1 cellular context compared by ENCODE assay signal in the genomic region with DNA sequence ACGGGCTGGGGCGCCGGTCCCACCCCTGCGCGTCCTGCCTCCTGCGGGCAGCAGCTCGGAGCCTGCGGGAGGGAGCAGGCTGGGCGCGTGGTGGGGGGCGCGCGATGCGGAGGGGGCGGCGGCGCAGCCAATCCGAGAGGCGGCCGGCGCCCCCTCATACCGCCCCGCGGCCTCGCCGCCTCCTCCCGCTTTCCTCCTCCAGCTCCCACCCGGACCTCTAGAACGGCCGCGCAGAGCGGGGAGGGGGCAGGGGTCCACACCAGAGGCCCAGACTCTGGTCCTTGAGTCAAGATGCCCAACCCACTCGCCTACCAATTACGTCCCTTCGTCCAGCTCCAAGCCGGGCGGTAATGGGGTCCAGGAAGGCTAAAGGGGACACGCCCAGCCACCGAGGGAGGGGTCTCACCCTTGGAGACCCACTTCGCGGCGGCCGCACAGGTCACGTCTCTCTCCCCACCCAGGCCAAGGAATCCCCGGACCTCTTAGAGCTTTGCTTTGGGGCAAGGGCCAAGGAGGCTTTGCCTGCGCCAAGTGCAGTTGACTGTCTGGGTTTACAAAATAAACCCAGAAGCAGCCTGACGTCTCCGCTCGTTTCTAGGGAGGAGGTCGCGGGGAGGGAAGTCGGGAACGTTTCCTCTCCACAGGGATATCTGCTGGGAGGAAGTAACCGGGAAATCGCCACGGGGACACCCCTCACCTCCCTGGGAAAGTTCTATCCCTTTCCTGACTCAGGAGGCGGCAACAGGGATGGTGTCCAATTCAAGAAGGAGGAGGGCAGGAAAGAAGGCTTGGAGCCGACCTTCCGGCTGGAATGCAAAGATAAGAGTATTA.
TF ChIP-seq lines count a peak whose summit lies in the region.

A gene with protein sequence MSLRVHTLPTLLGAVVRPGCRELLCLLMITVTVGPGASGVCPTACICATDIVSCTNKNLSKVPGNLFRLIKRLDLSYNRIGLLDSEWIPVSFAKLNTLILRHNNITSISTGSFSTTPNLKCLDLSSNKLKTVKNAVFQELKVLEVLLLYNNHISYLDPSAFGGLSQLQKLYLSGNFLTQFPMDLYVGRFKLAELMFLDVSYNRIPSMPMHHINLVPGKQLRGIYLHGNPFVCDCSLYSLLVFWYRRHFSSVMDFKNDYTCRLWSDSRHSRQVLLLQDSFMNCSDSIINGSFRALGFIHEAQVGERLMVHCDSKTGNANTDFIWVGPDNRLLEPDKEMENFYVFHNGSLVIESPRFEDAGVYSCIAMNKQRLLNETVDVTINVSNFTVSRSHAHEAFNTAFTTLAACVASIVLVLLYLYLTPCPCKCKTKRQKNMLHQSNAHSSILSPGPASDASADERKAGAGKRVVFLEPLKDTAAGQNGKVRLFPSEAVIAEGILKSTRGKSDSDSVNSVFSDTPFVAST (minus strand): TSS at position 66 of the 831 bp plus-strand sequence. CDS start 957 bp downstream, outside the sequence.

TF ChIP-seq in HEK293, 187 proteins besides CTCF, POLR2A, EP300 and RAD21 (continued from another document and continues in another):
- TF ChIP-seq, protein P1, sequence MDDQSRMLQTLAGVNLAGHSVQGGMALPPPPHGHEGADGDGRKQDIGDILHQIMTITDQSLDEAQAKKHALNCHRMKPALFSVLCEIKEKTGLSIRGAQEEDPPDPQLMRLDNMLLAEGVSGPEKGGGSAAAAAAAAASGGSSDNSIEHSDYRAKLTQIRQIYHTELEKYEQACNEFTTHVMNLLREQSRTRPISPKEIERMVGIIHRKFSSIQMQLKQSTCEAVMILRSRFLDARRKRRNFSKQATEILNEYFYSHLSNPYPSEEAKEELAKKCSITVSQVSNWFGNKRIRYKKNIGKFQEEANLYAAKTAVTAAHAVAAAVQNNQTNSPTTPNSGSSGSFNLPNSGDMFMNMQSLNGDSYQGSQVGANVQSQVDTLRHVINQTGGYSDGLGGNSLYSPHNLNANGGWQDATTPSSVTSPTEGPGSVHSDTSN (CRISPR knock-in tag; IDR thresholded peaks at IDR 0.05): no peak
- TF ChIP-seq ZNF211 (tag by site-specific recombination; IDR thresholded peaks at IDR 0.05; ENCODE audit: low read depth) (no peak), ZNF248 (tag by site-specific recombination; IDR thresholded peaks at IDR 0.05) (no peak), ZNF274 (IDR thresholded peaks at IDR 0.05; ENCODE audit: low read length) (no peak), ZNF274 (tag by site-specific recombination; IDR thresholded peaks at IDR 0.05; ENCODE audit: borderline replicate concordance) (no peak), ZSCAN16 (tag by site-specific recombination; IDR thresholded peaks at IDR 0.05) (no peak), HOXA7 (CRISPR knock-in tag; IDR thresholded peaks at IDR 0.05; ENCODE audit: borderline replicate concordance) (no peak), ZNF701 (tag by site-specific recombination; IDR thresholded peaks at IDR 0.05) (no peak), ZNF223 (tag by site-specific recombination; IDR thresholded peaks at IDR 0.05) (peak; percentile 82), ZSCAN30 (tag by site-specific recombination; IDR thresholded peaks at IDR 0.05) (no peak), ZNF677 (tag by site-specific recombination; IDR thresholded peaks at IDR 0.05) (no peak), ZNF37A (tag by site-specific recombination; IDR thresholded peaks at IDR 0.05) (no peak), ZNF2 (tag by site-specific recombination; IDR thresholded peaks at IDR 0.05) (no peak), ZNF133 (tag by site-specific recombination; IDR thresholded peaks at IDR 0.05) (no peak), ZNF624 (tag by site-specific recombination; IDR thresholded peaks at IDR 0.05) (no peak), ZNF600 (tag by site-specific recombination; IDR thresholded peaks at IDR 0.05) (no peak), ZNF707 (tag by site-specific recombination; IDR thresholded peaks at IDR 0.05) (no peak), ZNF558 (tag by site-specific recombination; IDR thresholded peaks at IDR 0.05) (no peak), ZNF747 (tag by site-specific recombination; IDR thresholded peaks at IDR 0.05) (no peak), ZNF571 (tag by site-specific recombination; IDR thresholded peaks at IDR 0.05) (no peak), ZBTB17 (tag by site-specific recombination; IDR thresholded peaks at IDR 0.05) (no peak), ZNF792 (tag by site-specific recombination; IDR thresholded peaks at IDR 0.05) (no peak), ZSCAN23 (tag by site-specific recombination; IDR thresholded peaks at IDR 0.05) (no peak), ZBTB8A (tag by site-specific recombination; IDR thresholded peaks at IDR 0.05) (peak; percentile 48), ZNF121 (tag by site-specific recombination; IDR thresholded peaks at IDR 0.05) (no peak), KLF7 (tag by site-specific recombination; IDR thresholded peaks at IDR 0.05; ENCODE audit: borderline replicate concordance) (peak; percentile 38; the same call in 1 of the 2 replicates), ZBTB21 (tag by site-specific recombination; IDR thresholded peaks at IDR 0.05) (no peak), ZNF140 (tag by site-specific recombination; IDR thresholded peaks at IDR 0.05) (no peak), ZNF521 (tag by site-specific recombination; IDR thresholded peaks at IDR 0.05) (no peak), ZNF239 (tag by site-specific recombination; IDR thresholded peaks at IDR 0.05) (no peak), TRIM28 (IDR thresholded peaks at IDR 0.05; ENCODE audit: borderline replicate concordance, low read length) (no peak), SETDB1 (IDR thresholded peaks at IDR 0.05; ENCODE audit: insufficient read length, low read length) (no peak), ZNF221 (tag by site-specific recombination; IDR thresholded peaks at IDR 0.05; ENCODE audit: borderline replicate concordance) (no peak), ZNF529 (tag by site-specific recombination; IDR thresholded peaks at IDR 0.05; ENCODE audit: insufficient replicate concordance) (no peak), ZNF585B (tag by site-specific recombination; IDR thresholded peaks at IDR 0.05) (no peak), SP2 (tag by site-specific recombination; IDR thresholded peaks at IDR 0.05) (peak; percentile 63), ZNF560 (tag by site-specific recombination; IDR thresholded peaks at IDR 0.05; ENCODE audit: borderline replicate concordance) (no peak)
- TF ChIP-seq, protein P2, sequence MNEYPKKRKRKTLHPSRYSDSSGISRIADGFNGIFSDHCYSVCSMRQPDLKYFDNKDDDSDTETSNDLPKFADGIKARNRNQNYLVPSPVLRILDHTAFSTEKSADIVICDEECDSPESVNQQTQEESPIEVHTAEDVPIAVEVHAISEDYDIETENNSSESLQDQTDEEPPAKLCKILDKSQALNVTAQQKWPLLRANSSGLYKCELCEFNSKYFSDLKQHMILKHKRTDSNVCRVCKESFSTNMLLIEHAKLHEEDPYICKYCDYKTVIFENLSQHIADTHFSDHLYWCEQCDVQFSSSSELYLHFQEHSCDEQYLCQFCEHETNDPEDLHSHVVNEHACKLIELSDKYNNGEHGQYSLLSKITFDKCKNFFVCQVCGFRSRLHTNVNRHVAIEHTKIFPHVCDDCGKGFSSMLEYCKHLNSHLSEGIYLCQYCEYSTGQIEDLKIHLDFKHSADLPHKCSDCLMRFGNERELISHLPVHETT (tag by site-specific recombination; IDR thresholded peaks at IDR 0.05): no peak
- TF ChIP-seq, protein P3, sequence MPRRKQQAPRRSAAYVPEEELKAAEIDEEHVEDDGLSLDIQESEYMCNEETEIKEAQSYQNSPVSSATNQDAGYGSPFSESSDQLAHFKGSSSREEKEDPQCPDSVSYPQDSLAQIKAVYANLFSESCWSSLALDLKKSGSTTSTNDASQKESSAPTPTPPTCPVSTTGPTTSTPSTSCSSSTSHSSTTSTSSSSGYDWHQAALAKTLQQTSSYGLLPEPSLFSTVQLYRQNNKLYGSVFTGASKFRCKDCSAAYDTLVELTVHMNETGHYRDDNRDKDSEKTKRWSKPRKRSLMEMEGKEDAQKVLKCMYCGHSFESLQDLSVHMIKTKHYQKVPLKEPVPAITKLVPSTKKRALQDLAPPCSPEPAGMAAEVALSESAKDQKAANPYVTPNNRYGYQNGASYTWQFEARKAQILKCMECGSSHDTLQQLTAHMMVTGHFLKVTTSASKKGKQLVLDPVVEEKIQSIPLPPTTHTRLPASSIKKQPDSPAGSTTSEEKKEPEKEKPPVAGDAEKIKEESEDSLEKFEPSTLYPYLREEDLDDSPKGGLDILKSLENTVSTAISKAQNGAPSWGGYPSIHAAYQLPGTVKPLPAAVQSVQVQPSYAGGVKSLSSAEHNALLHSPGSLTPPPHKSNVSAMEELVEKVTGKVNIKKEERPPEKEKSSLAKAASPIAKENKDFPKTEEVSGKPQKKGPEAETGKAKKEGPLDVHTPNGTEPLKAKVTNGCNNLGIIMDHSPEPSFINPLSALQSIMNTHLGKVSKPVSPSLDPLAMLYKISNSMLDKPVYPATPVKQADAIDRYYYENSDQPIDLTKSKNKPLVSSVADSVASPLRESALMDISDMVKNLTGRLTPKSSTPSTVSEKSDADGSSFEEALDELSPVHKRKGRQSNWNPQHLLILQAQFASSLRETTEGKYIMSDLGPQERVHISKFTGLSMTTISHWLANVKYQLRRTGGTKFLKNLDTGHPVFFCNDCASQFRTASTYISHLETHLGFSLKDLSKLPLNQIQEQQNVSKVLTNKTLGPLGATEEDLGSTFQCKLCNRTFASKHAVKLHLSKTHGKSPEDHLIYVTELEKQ (tag by site-specific recombination; IDR thresholded peaks at IDR 0.05; ENCODE audit: borderline replicate concordance): no peak
- TF ChIP-seq, protein P4, sequence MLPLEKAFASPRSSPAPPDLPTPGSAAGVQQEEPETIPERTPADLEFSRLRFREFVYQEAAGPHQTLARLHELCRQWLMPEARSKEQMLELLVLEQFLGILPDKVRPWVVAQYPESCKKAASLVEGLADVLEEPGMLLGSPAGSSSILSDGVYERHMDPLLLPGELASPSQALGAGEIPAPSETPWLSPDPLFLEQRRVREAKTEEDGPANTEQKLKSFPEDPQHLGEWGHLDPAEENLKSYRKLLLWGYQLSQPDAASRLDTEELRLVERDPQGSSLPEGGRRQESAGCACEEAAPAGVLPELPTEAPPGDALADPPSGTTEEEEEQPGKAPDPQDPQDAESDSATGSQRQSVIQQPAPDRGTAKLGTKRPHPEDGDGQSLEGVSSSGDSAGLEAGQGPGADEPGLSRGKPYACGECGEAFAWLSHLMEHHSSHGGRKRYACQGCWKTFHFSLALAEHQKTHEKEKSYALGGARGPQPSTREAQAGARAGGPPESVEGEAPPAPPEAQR (tag by site-specific recombination; IDR thresholded peaks at IDR 0.05): no peak
- TF ChIP-seq, protein P5, sequence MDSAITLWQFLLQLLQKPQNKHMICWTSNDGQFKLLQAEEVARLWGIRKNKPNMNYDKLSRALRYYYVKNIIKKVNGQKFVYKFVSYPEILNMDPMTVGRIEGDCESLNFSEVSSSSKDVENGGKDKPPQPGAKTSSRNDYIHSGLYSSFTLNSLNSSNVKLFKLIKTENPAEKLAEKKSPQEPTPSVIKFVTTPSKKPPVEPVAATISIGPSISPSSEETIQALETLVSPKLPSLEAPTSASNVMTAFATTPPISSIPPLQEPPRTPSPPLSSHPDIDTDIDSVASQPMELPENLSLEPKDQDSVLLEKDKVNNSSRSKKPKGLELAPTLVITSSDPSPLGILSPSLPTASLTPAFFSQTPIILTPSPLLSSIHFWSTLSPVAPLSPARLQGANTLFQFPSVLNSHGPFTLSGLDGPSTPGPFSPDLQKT (IDR thresholded peaks at IDR 0.05; ENCODE audit: borderline replicate concordance, low read depth, low read length): no peak
- TF ChIP-seq, protein P6, sequence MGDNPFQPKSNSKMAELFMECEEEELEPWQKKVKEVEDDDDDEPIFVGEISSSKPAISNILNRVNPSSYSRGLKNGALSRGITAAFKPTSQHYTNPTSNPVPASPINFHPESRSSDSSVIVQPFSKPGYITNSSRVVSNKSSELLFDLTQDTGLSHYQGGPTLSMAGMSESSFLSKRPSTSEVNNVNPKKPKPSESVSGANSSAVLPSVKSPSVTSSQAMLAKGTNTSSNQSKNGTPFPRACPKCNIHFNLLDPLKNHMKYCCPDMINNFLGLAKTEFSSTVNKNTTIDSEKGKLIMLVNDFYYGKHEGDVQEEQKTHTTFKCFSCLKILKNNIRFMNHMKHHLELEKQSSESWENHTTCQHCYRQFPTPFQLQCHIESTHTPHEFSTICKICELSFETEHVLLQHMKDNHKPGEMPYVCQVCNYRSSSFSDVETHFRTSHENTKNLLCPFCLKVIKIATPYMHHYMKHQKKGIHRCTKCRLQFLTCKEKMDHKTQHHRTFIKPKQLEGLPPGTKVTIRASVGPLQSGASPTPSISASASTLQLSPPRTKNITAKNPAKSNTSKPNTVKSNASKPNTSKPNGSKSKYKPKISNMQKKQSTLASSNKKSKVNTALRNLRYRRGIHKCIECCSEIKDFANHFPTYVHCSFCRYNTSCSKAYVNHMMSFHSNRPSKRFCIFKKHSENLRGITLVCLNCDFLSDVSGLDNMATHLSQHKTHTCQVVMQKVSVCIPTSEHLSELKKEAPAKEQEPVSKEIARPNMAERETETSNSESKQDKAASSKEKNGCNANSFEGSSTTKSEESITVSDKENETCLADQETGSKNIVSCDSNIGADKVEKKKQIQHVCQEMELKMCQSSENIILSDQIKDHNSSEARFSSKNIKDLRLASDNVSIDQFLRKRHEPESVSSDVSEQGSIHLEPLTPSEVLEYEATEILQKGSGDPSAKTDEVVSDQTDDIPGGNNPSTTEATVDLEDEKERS (tag by site-specific recombination; IDR thresholded peaks at IDR 0.05): no peak
- TF ChIP-seq, protein P7, sequence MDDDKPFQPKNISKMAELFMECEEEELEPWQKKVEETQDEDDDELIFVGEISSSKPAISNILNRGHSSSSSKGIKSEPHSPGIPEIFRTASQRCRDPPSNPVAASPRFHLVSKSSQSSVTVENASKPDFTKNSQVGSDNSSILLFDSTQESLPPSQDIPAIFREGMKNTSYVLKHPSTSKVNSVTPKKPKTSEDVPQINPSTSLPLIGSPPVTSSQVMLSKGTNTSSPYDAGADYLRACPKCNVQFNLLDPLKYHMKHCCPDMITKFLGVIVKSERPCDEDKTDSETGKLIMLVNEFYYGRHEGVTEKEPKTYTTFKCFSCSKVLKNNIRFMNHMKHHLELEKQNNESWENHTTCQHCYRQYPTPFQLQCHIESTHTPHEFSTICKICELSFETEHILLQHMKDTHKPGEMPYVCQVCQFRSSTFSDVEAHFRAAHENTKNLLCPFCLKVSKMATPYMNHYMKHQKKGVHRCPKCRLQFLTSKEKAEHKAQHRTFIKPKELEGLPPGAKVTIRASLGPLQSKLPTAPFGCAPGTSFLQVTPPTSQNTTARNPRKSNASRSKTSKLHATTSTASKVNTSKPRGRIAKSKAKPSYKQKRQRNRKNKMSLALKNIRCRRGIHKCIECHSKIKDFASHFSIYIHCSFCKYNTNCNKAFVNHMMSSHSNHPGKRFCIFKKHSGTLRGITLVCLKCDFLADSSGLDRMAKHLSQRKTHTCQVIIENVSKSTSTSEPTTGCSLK (tag by site-specific recombination; IDR thresholded peaks at IDR 0.05): no peak
